20 cellular contexts compared by ENCODE assay signal in genomic region chr3:79870006-79870620, GRCh38.
"Had no signal": no experiment of that assay in that cellular context is flagged by ENCODE, and none has a peak within 500 bp of the region (broad histone marks: within the 10 kb centered on the region; RNA-seq: fewer than 3 reads in every experiment).

No MANE protein-coding gene starts in this region.

- H3K4me3 ChIP-seq: SJSA1 had no signal

- H3K36me3 ChIP-seq: SJSA1 had no signal

- H3K4me2 ChIP-seq: SK-N-SH had no signal

- H3K9me3 ChIP-seq: SJSA1, SK-N-SH had no signal

- H3K4me1 ChIP-seq: SJSA1 had no signal

- FAIRE-seq: RCC 7860 had no signal

- H3K9ac ChIP-seq: SK-N-SH had no signal

- DNase-seq: KBM-7, MV-4-11, NCI-H1048, NCI-H1105, NCI-H1417, NCI-H1436 treated with DMSO at 0.1 percent for 48 hours, NCI-H1694, NCI-H187 treated with DMSO at 0.1 percent for 48 hours, NCI-H2029 treated with DMSO at 0.1 percent for 48 hours, NCI-H2171 treated with DMSO at 0.1 percent for 48 hours, NCI-H2227 treated with DMSO at 0.1 percent for 48 hours, NCI-H524, NCI-H526 treated with DMSO at 0.1 percent for 48 hours, NCI-H748 treated with DMSO at 0.1 percent for 48 hours, Right ventricle myocardium superior, RPMI8226, SIG-M5, SK-N-SH had no signal

- H3K27me3 ChIP-seq: SJSA1 had no signal

- H3K27ac ChIP-seq: SJSA1 had no signal
